1 cellular context compared by ENCODE assay signal in genomic region chr6:125956506-125957390, GRCh38.
TF ChIP-seq lines count a peak whose summit lies in the region.

HINT3 (plus strand) TSS chr6:125956770; CDS start chr6:125956978, 208 bp downstream.

TF ChIP-seq in HepG2, 621 proteins besides CTCF, POLR2A, EP300 and RAD21 (continued from another document and continues in another):
- TF ChIP-seq ZNF574 (CRISPR knock-in tag; IDR thresholded peaks at IDR 0.05) (peak; percentile 99), ZBTB37 (CRISPR knock-in tag; IDR thresholded peaks at IDR 0.05) (peak; percentile 59; the same call in 1 of the 2 replicates), NPAS2 (CRISPR knock-in tag; IDR thresholded peaks at IDR 0.05; ENCODE audit: borderline replicate concordance) (no peak), ZNF256 (CRISPR knock-in tag; conservative IDR thresholded peaks at IDR 0.05) (peak; percentile 77; the same call in 1 of the 2 replicates), ZBTB8A (CRISPR knock-in tag; IDR thresholded peaks at IDR 0.05; ENCODE audit: borderline replicate concordance, low read depth) (peak; percentile 69; the same call in 1 of the 2 replicates), GATA4 (IDR thresholded peaks at IDR 0.05; ENCODE audit: borderline replicate concordance, low read depth) (no peak), ZBTB33 (CRISPR knock-in tag; IDR thresholded peaks at IDR 0.05) (peak; percentile 87), ARNTL (CRISPR knock-in tag; IDR thresholded peaks at IDR 0.05) (peak; percentile 65), ZNF615 (CRISPR knock-in tag; IDR thresholded peaks at IDR 0.05; ENCODE audit: borderline replicate concordance) (peak; percentile 83; the same call in 1 of the 2 replicates), STAT5B (CRISPR knock-in tag; IDR thresholded peaks at IDR 0.05) (0 out of 2 replicates have a peak, but pooled peaks have one; percentile 48), FOXJ3 (CRISPR knock-in tag; IDR thresholded peaks at IDR 0.05; ENCODE audit: borderline replicate concordance) (peak; percentile 89), NR2F6 (IDR thresholded peaks at IDR 0.05) (peak; percentile 73; the same call in 1 of the 2 replicates), NR2F6 (CRISPR knock-in tag; IDR thresholded peaks at IDR 0.05) (peak; percentile 90), KLF16 (CRISPR knock-in tag; IDR thresholded peaks at IDR 0.05) (peak; percentile 85 to 99; a peak in 3 of 4 replicates), RFX3 (CRISPR knock-in tag; IDR thresholded peaks at IDR 0.05) (0 out of 2 replicates have a peak, but pooled peaks have one; percentile 30), ZNF616 (CRISPR knock-in tag; IDR thresholded peaks at IDR 0.05; ENCODE audit: low read depth) (0 out of 2 replicates have a peak, but pooled peaks have one; percentile 64), MXD1 (CRISPR knock-in tag; IDR thresholded peaks at IDR 0.05) (peak; percentile 95), NFIB (CRISPR knock-in tag; IDR thresholded peaks at IDR 0.05; ENCODE audit: borderline replicate concordance) (no peak), TEAD3 (CRISPR knock-in tag; optimal IDR thresholded peaks at IDR 0.05; ENCODE audit: borderline replicate concordance) (peak; percentile 59), FOXO1 (CRISPR knock-in tag; IDR thresholded peaks at IDR 0.05) (peak; percentile 90), ELK4 (CRISPR knock-in tag; IDR thresholded peaks at IDR 0.05; ENCODE audit: borderline replicate concordance) (peak; percentile 31; the same call in 1 of the 2 replicates), MAF1 (CRISPR knock-in tag; IDR thresholded peaks at IDR 0.05; ENCODE audit: borderline replicate concordance) (peak; percentile 26), ZNF33B (CRISPR knock-in tag; IDR thresholded peaks at IDR 0.05) (peak; percentile 86), ZFP37 (CRISPR knock-in tag; IDR thresholded peaks at IDR 0.05; ENCODE audit: borderline replicate concordance) (no peak; the same call in 1 of the 2 replicates), TBX3 (IDR thresholded peaks at IDR 0.05; ENCODE audit: borderline replicate concordance) (peak; percentile 40; the same call in 1 of the 2 replicates), ZNF292 (CRISPR knock-in tag; IDR thresholded peaks at IDR 0.05; ENCODE audit: borderline replicate concordance, low read depth) (peak; percentile 95), GABPA (IDR thresholded peaks at IDR 0.05; ENCODE audit: low read depth, low read length) (no peak), GABPA (CRISPR knock-in tag; IDR thresholded peaks at IDR 0.05; ENCODE audit: low read depth) (peak; percentile 68), KLF9 (CRISPR knock-in tag; IDR thresholded peaks at IDR 0.05; ENCODE audit: low read depth) (peak; percentile 92), ZBTB7A (CRISPR knock-in tag; IDR thresholded peaks at IDR 0.05) (peak; percentile 63; the same call in 1 of the 2 replicates), KDM1A (CRISPR knock-in tag; IDR thresholded peaks at IDR 0.05) (peak; percentile 40; the same call in 1 of the 2 replicates), ZNF75D (CRISPR knock-in tag; IDR thresholded peaks at IDR 0.05; ENCODE audit: borderline replicate concordance) (no peak), HOXD1 (CRISPR knock-in tag; IDR thresholded peaks at IDR 0.05) (peak; percentile 72), ZNF296 (CRISPR knock-in tag; conservative IDR thresholded peaks at IDR 0.05) (no peak), BCL6 (CRISPR knock-in tag; IDR thresholded peaks at IDR 0.05) (peak; percentile 74), YEATS2 (CRISPR knock-in tag; IDR thresholded peaks at IDR 0.05; ENCODE audit: borderline replicate concordance) (peak; percentile 98), REST (IDR thresholded peaks at IDR 0.05; ENCODE audit: borderline replicate concordance in 1 of 2, low read depth in 1 of 2, low read length in 2 of 2) (peak in 1 of 2 experiments; percentile 63; a peak in 1 of 4 replicates), KAT8 (CRISPR knock-in tag; IDR thresholded peaks at IDR 0.05) (peak; percentile 98), SETDB1 (CRISPR knock-in tag; IDR thresholded peaks at IDR 0.05; ENCODE audit: borderline replicate concordance) (no peak), RFX5 (IDR thresholded peaks at IDR 0.05; ENCODE audit: low read depth, low read length) (no peak; the same call in 1 of the 2 replicates), ZNF414 (CRISPR knock-in tag; IDR thresholded peaks at IDR 0.05) (peak; percentile 90), ZNF343 (CRISPR knock-in tag; IDR thresholded peaks at IDR 0.05) (peak; percentile 79), ZMAT5 (CRISPR knock-in tag; IDR thresholded peaks at IDR 0.05; ENCODE audit: borderline replicate concordance, low read depth) (no peak), MAFK (conservative IDR thresholded peaks at IDR 0.05 in 1 of 2, IDR thresholded peaks at IDR 0.05 in 1 of 2; ENCODE audit: low read length in 2 of 2) (no peak), ZNF720 (CRISPR knock-in tag; IDR thresholded peaks at IDR 0.05) (no peak), ZFP1 (CRISPR knock-in tag; IDR thresholded peaks at IDR 0.05) (peak; percentile 79; the same call in 1 of the 2 replicates), PRPF4 (IDR thresholded peaks at IDR 0.05; ENCODE audit: low read depth, low read length, poor library complexity, severe bottlenecking) (no peak), ZNF788 (CRISPR knock-in tag; IDR thresholded peaks at IDR 0.05; ENCODE audit: borderline replicate concordance) (peak; percentile 99), ZNF839 (CRISPR knock-in tag; IDR thresholded peaks at IDR 0.05; ENCODE audit: borderline replicate concordance) (peak; percentile 91; the same call in 1 of the 2 replicates), ZXDC (CRISPR knock-in tag; IDR thresholded peaks at IDR 0.05) (no peak), ZKSCAN8 (CRISPR knock-in tag; IDR thresholded peaks at IDR 0.05; ENCODE audit: borderline replicate concordance) (0 out of 2 replicates have a peak, but pooled peaks have one; percentile 31), ZNF274 (CRISPR knock-in tag; IDR thresholded peaks at IDR 0.05) (peak; percentile 94), ZNF549 (CRISPR knock-in tag; IDR thresholded peaks at IDR 0.05) (no peak; the same call in 1 of the 2 replicates)
